In the genomic region with DNA sequence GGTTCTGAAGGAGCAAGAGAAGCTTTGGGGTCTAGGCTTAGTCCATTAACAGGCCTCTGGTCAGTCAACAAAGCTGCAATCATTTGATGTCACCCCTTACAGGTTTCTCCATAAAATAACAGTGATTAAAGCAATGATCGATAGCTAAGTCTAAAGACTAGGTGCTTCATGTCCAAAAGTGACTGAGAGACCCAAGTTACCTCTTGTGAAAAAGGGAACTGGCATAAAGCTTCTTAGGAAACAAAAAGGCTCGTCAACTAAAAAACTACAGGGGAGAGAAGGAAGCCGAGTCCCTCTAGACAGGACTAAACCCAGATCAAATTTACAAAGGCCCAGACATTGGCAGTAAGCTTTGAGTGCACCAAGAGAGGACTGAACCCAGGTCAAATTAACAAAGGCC, we compare ENCODE assay signal across 1 cellular context.
TF ChIP-seq lines count a peak whose summit lies in the region.

No MANE protein-coding gene starts in this region.

TF ChIP-seq in GM23338, 12 proteins besides CTCF, POLR2A, EP300 and RAD21:
- TF ChIP-seq, protein P1, sequence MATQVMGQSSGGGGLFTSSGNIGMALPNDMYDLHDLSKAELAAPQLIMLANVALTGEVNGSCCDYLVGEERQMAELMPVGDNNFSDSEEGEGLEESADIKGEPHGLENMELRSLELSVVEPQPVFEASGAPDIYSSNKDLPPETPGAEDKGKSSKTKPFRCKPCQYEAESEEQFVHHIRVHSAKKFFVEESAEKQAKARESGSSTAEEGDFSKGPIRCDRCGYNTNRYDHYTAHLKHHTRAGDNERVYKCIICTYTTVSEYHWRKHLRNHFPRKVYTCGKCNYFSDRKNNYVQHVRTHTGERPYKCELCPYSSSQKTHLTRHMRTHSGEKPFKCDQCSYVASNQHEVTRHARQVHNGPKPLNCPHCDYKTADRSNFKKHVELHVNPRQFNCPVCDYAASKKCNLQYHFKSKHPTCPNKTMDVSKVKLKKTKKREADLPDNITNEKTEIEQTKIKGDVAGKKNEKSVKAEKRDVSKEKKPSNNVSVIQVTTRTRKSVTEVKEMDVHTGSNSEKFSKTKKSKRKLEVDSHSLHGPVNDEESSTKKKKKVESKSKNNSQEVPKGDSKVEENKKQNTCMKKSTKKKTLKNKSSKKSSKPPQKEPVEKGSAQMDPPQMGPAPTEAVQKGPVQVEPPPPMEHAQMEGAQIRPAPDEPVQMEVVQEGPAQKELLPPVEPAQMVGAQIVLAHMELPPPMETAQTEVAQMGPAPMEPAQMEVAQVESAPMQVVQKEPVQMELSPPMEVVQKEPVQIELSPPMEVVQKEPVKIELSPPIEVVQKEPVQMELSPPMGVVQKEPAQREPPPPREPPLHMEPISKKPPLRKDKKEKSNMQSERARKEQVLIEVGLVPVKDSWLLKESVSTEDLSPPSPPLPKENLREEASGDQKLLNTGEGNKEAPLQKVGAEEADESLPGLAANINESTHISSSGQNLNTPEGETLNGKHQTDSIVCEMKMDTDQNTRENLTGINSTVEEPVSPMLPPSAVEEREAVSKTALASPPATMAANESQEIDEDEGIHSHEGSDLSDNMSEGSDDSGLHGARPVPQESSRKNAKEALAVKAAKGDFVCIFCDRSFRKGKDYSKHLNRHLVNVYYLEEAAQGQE (IDR thresholded peaks at IDR 0.05; ENCODE audit: unreplicated experiment): no peak
- TF ChIP-seq JUNB (IDR thresholded peaks at IDR 0.05; ENCODE audit: unreplicated experiment) (no peak), ZNF331 (CRISPR knock-in tag; IDR thresholded peaks at IDR 0.05; ENCODE audit: low read depth) (no peak), STAT1 (IDR thresholded peaks at IDR 0.05; ENCODE audit: unreplicated experiment) (no peak), ZNF114 (CRISPR knock-in tag; IDR thresholded peaks at IDR 0.05) (no peak), EZH2 (IDR thresholded peaks at IDR 0.05; ENCODE audit: low read depth, unreplicated experiment) (no peak)
TF ChIP-seq in GM23338: peak in this region for 0.
